ENCODE assay signal across 1 cellular context in the genomic region with DNA sequence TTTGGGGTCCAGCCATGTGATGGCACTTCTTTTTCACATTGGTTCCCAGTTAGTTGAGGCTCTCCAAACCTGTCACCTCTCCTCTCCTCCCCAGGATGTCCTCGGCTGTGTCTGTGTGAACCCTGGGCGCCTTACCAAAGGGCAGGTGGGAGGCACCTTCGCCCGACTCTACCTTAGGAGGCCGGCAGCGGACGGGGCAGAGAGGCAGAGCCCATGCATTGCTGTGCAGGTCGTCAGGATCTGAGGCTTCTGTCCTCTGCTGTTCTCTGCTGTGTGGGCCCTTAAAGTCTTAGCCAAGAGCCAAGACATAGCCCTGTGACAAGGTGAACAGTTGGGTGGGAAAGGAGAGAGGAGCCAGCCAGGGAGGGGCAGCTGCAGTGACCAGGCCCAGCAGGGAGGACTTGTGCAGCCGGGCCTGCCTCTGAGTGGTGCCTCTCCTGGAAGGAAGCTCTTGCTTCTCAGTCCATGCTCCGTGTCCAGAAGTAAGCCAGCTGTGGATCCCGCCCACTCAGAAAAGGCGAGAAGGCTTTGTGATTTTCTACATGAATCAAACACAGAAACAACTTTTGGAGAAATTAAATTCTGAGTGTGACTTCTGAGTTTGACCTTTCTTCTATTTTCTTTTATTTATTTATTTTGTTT.
TF ChIP-seq lines count a peak whose summit lies in the region.

No MANE protein-coding gene starts in this region.

TF ChIP-seq in WTC11, 78 proteins besides CTCF, POLR2A, EP300 and RAD21:
- TF ChIP-seq NFYB (CRISPR knock-in tag; conservative IDR thresholded peaks at IDR 0.05; ENCODE audit: low read depth): no peak
- TF ChIP-seq, protein P1, sequence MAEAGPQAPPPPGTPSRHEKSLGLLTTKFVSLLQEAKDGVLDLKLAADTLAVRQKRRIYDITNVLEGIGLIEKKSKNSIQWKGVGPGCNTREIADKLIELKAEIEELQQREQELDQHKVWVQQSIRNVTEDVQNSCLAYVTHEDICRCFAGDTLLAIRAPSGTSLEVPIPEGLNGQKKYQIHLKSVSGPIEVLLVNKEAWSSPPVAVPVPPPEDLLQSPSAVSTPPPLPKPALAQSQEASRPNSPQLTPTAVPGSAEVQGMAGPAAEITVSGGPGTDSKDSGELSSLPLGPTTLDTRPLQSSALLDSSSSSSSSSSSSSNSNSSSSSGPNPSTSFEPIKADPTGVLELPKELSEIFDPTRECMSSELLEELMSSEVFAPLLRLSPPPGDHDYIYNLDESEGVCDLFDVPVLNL (CRISPR knock-in tag; IDR thresholded peaks at IDR 0.05; ENCODE audit: borderline replicate concordance, low read depth): no peak
- TF ChIP-seq ELF4 (CRISPR knock-in tag; IDR thresholded peaks at IDR 0.05; ENCODE audit: low read depth): no peak
- TF ChIP-seq GABPB1 (CRISPR knock-in tag; IDR thresholded peaks at IDR 0.05): no peak
TF ChIP-seq in WTC11: peak in this region for 0.
